1 cellular context compared by ENCODE assay signal in the genomic region with DNA sequence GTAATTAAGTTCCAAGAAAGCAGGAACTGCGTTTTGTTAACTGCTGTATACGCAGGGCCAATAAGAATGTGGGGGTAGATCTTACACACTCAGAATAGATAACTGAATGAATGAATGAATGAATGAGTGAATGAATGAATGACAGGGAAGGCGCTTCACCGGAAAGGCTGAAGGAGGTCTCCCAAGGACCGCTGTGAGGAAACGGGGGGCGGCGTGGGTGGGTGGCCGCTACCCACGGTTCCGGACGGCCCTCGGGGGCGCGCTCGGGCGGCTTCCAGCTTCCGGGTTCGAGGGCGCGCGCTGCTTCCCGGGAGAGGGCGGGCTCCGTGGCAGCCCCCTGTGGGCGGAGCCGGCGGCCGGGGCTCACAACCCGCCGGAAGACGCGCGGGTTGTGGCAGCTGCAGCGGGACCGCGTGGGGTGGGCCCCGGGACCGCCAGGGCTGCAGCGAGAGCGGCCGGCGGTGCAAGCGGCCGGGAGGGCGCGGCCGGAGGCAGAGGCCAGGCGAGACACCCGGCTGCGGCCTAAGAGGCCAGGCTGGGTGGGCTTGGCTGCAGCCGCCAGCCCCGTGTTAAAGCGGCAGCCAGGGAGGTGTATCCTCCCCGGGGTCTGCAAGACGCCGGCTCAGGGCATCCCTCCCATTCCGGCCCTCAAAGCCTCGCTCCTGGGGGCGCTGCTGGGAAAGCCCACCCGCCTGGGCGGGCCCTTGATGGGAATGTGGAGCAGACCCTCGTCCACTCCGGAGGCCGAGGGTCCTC.
TF ChIP-seq lines count a peak whose summit lies in the region.

Gene ZFP69 (plus strand): TSS at position 367 of the 756 bp plus-strand sequence. CDS start 2,072 bp downstream, outside the sequence.

TF ChIP-seq in HEK293, 187 proteins besides CTCF, POLR2A, EP300 and RAD21 (continued from another document and continues in another):
- TF ChIP-seq PATZ1 (tag by site-specific recombination; IDR thresholded peaks at IDR 0.05) = peak; percentile 87
- no peak for TF ChIP-seq ZNF510 (tag by site-specific recombination; IDR thresholded peaks at IDR 0.05; ENCODE audit: insufficient replicate concordance)
- TF ChIP-seq ZNF501 (tag by site-specific recombination; IDR thresholded peaks at IDR 0.05) = peak; percentile 76; the same call in 1 of the 2 replicates
- no peak for TF ChIP-seq ZNF530 (tag by site-specific recombination; IDR thresholded peaks at IDR 0.05; ENCODE audit: low read depth)
- 0 out of 2 replicates have a peak, but pooled peaks have one; percentile 14 for TF ChIP-seq ZNF777 (tag by site-specific recombination; IDR thresholded peaks at IDR 0.05; ENCODE audit: borderline replicate concordance)
- TF ChIP-seq, protein P1, sequence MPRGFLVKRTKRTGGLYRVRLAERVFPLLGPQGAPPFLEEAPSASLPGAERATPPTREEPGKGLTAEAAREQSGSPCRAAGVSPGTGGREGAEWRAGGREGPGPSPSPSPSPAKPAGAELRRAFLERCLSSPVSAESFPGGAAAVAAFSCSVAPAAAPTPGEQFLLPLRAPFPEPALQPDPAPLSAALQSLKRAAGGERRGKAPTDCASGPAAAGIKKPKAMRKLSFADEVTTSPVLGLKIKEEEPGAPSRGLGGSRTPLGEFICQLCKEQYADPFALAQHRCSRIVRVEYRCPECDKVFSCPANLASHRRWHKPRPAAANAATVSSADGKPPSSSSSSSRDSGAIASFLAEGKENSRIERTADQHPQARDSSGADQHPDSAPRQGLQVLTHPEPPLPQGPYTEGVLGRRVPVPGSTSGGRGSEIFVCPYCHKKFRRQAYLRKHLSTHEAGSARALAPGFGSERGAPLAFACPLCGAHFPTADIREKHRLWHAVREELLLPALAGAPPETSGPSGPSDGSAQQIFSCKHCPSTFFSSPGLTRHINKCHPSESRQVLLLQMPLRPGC (tag by site-specific recombination; IDR thresholded peaks at IDR 0.05) = no peak
- no peak for TF ChIP-seq ZNF514 (tag by site-specific recombination; IDR thresholded peaks at IDR 0.05)
- TF ChIP-seq OSR2 (tag by site-specific recombination; IDR thresholded peaks at IDR 0.05) = 0 out of 2 replicates have a peak, but pooled peaks have one; percentile 14
- no peak for TF ChIP-seq ZBTB48 (tag by site-specific recombination; IDR thresholded peaks at IDR 0.05)
- TF ChIP-seq KLF9 (tag by site-specific recombination; IDR thresholded peaks at IDR 0.05; ENCODE audit: low read depth) = peak; percentile 42; the same call in 1 of the 2 replicates
- peak; percentile 49 for TF ChIP-seq ZIC2 (tag by site-specific recombination; IDR thresholded peaks at IDR 0.05)
- TF ChIP-seq ZNF2 (tag by site-specific recombination; IDR thresholded peaks at IDR 0.05) = peak; percentile 34; the same call in 1 of the 2 replicates
- 0 out of 2 replicates have a peak, but pooled peaks have one; percentile 39 for TF ChIP-seq PRDM10 (tag by site-specific recombination; IDR thresholded peaks at IDR 0.05)
- TF ChIP-seq TRIM28 (IDR thresholded peaks at IDR 0.05; ENCODE audit: borderline replicate concordance, low read length) = no peak
- TF ChIP-seq PBX3 (CRISPR knock-in tag; IDR thresholded peaks at IDR 0.05) = peak; percentile 58; the same call in 1 of the 2 replicates
- peak; percentile 99 for TF ChIP-seq ZNF692 (tag by site-specific recombination; IDR thresholded peaks at IDR 0.05)
- TF ChIP-seq SP7 (tag by site-specific recombination; IDR thresholded peaks at IDR 0.05) = peak; percentile 64
- TF ChIP-seq, protein P2, sequence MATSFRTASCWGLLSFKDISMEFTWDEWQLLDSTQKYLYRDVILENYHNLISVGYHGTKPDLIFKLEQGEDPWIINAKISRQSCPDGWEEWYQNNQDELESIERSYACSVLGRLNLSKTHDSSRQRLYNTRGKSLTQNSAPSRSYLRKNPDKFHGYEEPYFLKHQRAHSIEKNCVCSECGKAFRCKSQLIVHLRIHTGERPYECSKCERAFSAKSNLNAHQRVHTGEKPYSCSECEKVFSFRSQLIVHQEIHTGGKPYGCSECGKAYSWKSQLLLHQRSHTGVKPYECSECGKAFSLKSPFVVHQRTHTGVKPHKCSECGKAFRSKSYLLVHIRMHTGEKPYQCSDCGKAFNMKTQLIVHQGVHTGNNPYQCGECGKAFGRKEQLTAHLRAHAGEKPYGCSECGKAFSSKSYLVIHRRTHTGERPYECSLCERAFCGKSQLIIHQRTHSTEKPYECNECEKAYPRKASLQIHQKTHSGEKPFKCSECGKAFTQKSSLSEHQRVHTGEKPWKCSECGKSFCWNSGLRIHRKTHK (tag by site-specific recombination; IDR thresholded peaks at IDR 0.05) = peak; percentile 54; the same call in 1 of the 2 replicates
- TF ChIP-seq ZNF629 (tag by site-specific recombination; IDR thresholded peaks at IDR 0.05) = 0 out of 2 replicates have a peak, but pooled peaks have one; percentile 29
- TF ChIP-seq GLI2 (tag by site-specific recombination; IDR thresholded peaks at IDR 0.05; ENCODE audit: borderline replicate concordance, low read depth) = no peak
- TF ChIP-seq ZNF830 (tag by site-specific recombination; IDR thresholded peaks at IDR 0.05; ENCODE audit: low read depth) = no peak
- TF ChIP-seq ZNF76 (tag by site-specific recombination; IDR thresholded peaks at IDR 0.05; ENCODE audit: borderline replicate concordance, low read depth) = peak; percentile 56; the same call in 1 of the 2 replicates
- TF ChIP-seq HOXD13 (CRISPR knock-in tag; IDR thresholded peaks at IDR 0.05; ENCODE audit: borderline replicate concordance) = no peak
- TF ChIP-seq KLF16 (tag by site-specific recombination; IDR thresholded peaks at IDR 0.05) = no peak
- TF ChIP-seq ZNF48 (tag by site-specific recombination; IDR thresholded peaks at IDR 0.05) = no peak
- peak; percentile 22 for TF ChIP-seq SETDB1 (IDR thresholded peaks at IDR 0.05; ENCODE audit: insufficient read length, low read length)
- TF ChIP-seq, protein P3, sequence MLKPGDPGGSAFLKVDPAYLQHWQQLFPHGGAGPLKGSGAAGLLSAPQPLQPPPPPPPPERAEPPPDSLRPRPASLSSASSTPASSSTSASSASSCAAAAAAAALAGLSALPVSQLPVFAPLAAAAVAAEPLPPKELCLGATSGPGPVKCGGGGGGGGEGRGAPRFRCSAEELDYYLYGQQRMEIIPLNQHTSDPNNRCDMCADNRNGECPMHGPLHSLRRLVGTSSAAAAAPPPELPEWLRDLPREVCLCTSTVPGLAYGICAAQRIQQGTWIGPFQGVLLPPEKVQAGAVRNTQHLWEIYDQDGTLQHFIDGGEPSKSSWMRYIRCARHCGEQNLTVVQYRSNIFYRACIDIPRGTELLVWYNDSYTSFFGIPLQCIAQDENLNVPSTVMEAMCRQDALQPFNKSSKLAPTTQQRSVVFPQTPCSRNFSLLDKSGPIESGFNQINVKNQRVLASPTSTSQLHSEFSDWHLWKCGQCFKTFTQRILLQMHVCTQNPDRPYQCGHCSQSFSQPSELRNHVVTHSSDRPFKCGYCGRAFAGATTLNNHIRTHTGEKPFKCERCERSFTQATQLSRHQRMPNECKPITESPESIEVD (tag by site-specific recombination; IDR thresholded peaks at IDR 0.05) = no peak
- TF ChIP-seq ZBTB20 (tag by site-specific recombination; IDR thresholded peaks at IDR 0.05) = peak; percentile 64; the same call in 1 of the 2 replicates
- TF ChIP-seq ZNF792 (tag by site-specific recombination; IDR thresholded peaks at IDR 0.05) = no peak
- peak; percentile 37; the same call in 1 of the 2 replicates for TF ChIP-seq REPIN1 (tag by site-specific recombination; IDR thresholded peaks at IDR 0.05; ENCODE audit: low read depth)
- peak; percentile 80 for TF ChIP-seq ZBTB8A (tag by site-specific recombination; IDR thresholded peaks at IDR 0.05)
- TF ChIP-seq ZFP37 (tag by site-specific recombination; IDR thresholded peaks at IDR 0.05) = 0 out of 2 replicates have a peak, but pooled peaks have one; percentile 24
- TF ChIP-seq ZBTB21 (tag by site-specific recombination; IDR thresholded peaks at IDR 0.05) = no peak
- TF ChIP-seq ZNF239 (tag by site-specific recombination; IDR thresholded peaks at IDR 0.05) = no peak
- TF ChIP-seq ZNF626 (tag by site-specific recombination; IDR thresholded peaks at IDR 0.05) = no peak
- no peak for TF ChIP-seq ZNF350 (tag by site-specific recombination; IDR thresholded peaks at IDR 0.05)
- TF ChIP-seq, protein P4, sequence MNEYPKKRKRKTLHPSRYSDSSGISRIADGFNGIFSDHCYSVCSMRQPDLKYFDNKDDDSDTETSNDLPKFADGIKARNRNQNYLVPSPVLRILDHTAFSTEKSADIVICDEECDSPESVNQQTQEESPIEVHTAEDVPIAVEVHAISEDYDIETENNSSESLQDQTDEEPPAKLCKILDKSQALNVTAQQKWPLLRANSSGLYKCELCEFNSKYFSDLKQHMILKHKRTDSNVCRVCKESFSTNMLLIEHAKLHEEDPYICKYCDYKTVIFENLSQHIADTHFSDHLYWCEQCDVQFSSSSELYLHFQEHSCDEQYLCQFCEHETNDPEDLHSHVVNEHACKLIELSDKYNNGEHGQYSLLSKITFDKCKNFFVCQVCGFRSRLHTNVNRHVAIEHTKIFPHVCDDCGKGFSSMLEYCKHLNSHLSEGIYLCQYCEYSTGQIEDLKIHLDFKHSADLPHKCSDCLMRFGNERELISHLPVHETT (tag by site-specific recombination; IDR thresholded peaks at IDR 0.05) = no peak
- TF ChIP-seq ZBTB26 (tag by site-specific recombination; optimal IDR thresholded peaks at IDR 0.05) = peak; percentile 87
- no peak for TF ChIP-seq MEIS1 (CRISPR knock-in tag; IDR thresholded peaks at IDR 0.05; ENCODE audit: borderline replicate concordance)
- peak; percentile 88 for TF ChIP-seq EGR2 (tag by site-specific recombination; IDR thresholded peaks at IDR 0.05; ENCODE audit: low read depth)
- TF ChIP-seq SP2 (tag by site-specific recombination; IDR thresholded peaks at IDR 0.05) = peak; percentile 52
- TF ChIP-seq ZEB2 (tag by site-specific recombination; IDR thresholded peaks at IDR 0.05) = peak; percentile 44; the same call in 1 of the 2 replicates
- no peak; the same call in 1 of the 2 replicates for TF ChIP-seq ZXDB (tag by site-specific recombination; IDR thresholded peaks at IDR 0.05)
- peak; percentile 67 for TF ChIP-seq GLIS1 (tag by site-specific recombination; IDR thresholded peaks at IDR 0.05)
